In the genomic region with DNA sequence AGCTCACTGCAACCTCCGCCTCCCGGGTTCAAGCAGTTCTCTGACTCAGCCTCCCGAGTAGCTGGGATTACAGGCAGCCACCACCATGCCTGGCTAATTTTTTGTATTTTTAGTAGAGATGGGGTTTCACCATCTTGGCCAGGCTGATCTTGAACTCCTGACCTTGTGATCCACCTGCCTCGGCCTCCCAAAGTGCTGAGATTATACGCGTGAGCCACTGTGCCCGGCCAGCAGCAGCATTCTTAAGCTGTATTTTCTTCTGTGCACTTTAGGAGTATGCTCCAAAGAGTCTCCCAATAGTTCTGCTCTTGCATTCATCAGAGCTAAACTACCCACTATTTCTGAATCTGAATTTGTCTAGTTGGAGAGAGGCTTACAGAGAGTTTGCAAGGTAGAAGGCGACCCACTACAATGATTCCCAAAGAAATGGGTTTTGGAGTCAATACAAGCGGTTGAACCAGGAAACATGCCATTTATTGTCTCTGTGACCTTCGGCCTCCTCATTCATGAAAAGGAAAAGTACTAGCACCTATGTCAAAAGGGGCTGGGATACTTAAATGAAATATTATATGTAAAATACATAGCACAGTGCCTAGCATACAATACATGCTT, we compare ENCODE assay signal across 8 cellular contexts.
DNase-seq lines count a peak whose midpoint lies in the region; ATAC-seq, FAIRE-seq and TF ChIP-seq lines count a peak whose summit lies in the region.
"Not testable (repeated sequence)": the region's sequence is repeated elsewhere in the genome, so short reads cannot be mapped to it uniquely, and the experiment has no call there.

No MANE protein-coding gene starts in this region.

- BruUV-seq in Caco-2 (replicated peaks; lab: Mats Ljungman, UMichigan), result TSS peak; percentile 13

- H3K9me3 ChIP-seq in Caco-2; endodermal cell (ENCODE audit: control insufficient read depth, low read length); lower lobe of right lung; pancreas; stomach: not testable (repeated sequence)

- peak overlapping the region; percentile 34 for H3K27ac Mint-ChIP-seq in Caco-2 (ENCODE audit: unreplicated experiment)
- H3K27ac Mint-ChIP-seq in endodermal cell, result not testable (repeated sequence)

- intact Hi-C loops in Caco-2 (cut with micrococcal nuclease; ENCODE audit: unreplicated experiment), result loop anchor here (1.0 to 2.0 kb wide), 5 partner anchors 17 to 400 kb away; a partner anchor contains a TSS
- intact Hi-C loops in lower lobe of right lung (cut with DNase I); pancreas (cut with DNase I); stomach (cut with DNase I; ENCODE audit: low total_unique reads): not testable (repeated sequence)

- not testable (repeated sequence) for H3K4me3 ChIP-seq in Caco-2 (ENCODE audit: low read depth, low read length); lower lobe of right lung
- H3K4me3 ChIP-seq in endodermal cell (ENCODE audit: low read length) (peak overlapping the region; percentile 71), pancreas (peak overlapping the region in 2 of 4 donors; percentile 6 to 26), stomach (peak overlapping the region in 1 of 4 donors; percentile 3)

- H3K4me1 ChIP-seq in Caco-2 (peaks cover 66% of the 10 kb centered on the region), pancreas (peaks cover 42 to 48% (median 43%) of the 10 kb centered on the region in 3 donors), stomach (peaks cover 0 to 45% (median 9%) of the 10 kb centered on the region in 4 donors)
- not testable (repeated sequence) for H3K4me1 ChIP-seq in endodermal cell (ENCODE audit: control insufficient read depth, insufficient read depth, low read length); lower lobe of right lung

- peak; percentile 7 for ATAC-seq in HG03354 (IDR thresholded peaks at IDR 0.05; ENCODE audit: poor library complexity, severe bottlenecking, unreplicated experiment)
- peak; percentile 27 for ATAC-seq in left lobe of liver
- peak in 1 of 2 donors; percentile 3 for ATAC-seq in lower lobe of right lung
- ATAC-seq in pancreas, result peak; percentile 24 to 33 (median 28)

- CTCF ChIA-PET in Caco-2 (lab: Charles Lee), result interaction anchor here (0.8 kb wide), 1 partner anchor 132 kb away, joined by 3 read pairs; no protein-coding TSS in a partner anchor
- CTCF ChIA-PET in RWPE1 (lab: Yijun Ruan, JAX), result not testable (repeated sequence)

- peaks cover 23% of the 10 kb centered on the region for H3K36me3 Mint-ChIP-seq in Caco-2 (ENCODE audit: insufficient read depth, unreplicated experiment)
- H3K36me3 Mint-ChIP-seq in endodermal cell (ENCODE audit: low read depth), result not testable (repeated sequence)

- not testable (repeated sequence) for H3K27me3 Mint-ChIP-seq in Caco-2 (ENCODE audit: insufficient read depth, unreplicated experiment); endodermal cell (ENCODE audit: insufficient read depth)

- POLR2A ChIA-PET in Caco-2 (lab: Charles Lee); RWPE1 (lab: Yijun Ruan, JAX; ENCODE audit: low non-redundant PET): not testable (repeated sequence)

- TF ChIP-seq CTCF in Caco-2 (IDR thresholded peaks at IDR 0.05; ENCODE audit: insufficient read depth in 1 of 2, low read depth in 1 of 2, low read length in 1 of 2, severe bottlenecking in 1 of 2, unreplicated experiment in 1 of 2); RWPE1 (conservative IDR thresholded peaks at IDR 0.05; ENCODE audit: low read depth); endodermal cell (conservative IDR thresholded peaks at IDR 0.05); lower lobe of right lung (IDR thresholded peaks at IDR 0.05); pancreas (IDR thresholded peaks at IDR 0.05); stomach (IDR thresholded peaks at IDR 0.05): not testable (repeated sequence)

- 93 to 95% methylated on average over 6 to 10 of the region's 10 CpGs for whole genome bisulfite sequencing in endodermal cell (ENCODE audit: insufficient coverage in 1 of 2, insufficient read length in 1 of 2), 2 experiments
- WGBS in pancreas, 2 donors, result 33 to 39% methylated on average over 10 of the region's 10 CpGs
- WGBS in stomach, 5 donors, result 28 to 63% (median 48%) methylated on average over 10 of the region's 10 CpGs

- peak; percentile 44 to 46 for DNase-seq in Caco-2
- not testable (repeated sequence) for DNase-seq in RWPE1 (ENCODE audit: low spot score); endodermal cell; left lobe of liver (ENCODE audit: low spot score); lower lobe of right lung; pancreas; stomach

- H3K4me3 Mint-ChIP-seq in Caco-2 (ENCODE audit: unreplicated experiment), result peak overlapping the region; percentile 22
- H3K4me3 Mint-ChIP-seq in endodermal cell, result not testable (repeated sequence)

- not testable (repeated sequence) for H3K27me3 ChIP-seq in Caco-2 (replicated peaks; ENCODE audit: control insufficient read depth, insufficient read depth, low read length); endodermal cell (ENCODE audit: control insufficient read depth, insufficient read depth, low read length, poor library complexity, severe bottlenecking); lower lobe of right lung (ENCODE audit: low read depth); pancreas; stomach

- 0 out of 2 replicates have a peak overlapping the region, but pooled peaks have one; percentile 22 for H3K27ac ChIP-seq in RWPE1
- H3K27ac ChIP-seq in endodermal cell (ENCODE audit: low read depth, low read length), result not testable (repeated sequence)
- peak overlapping the region; percentile 25 for H3K27ac ChIP-seq in lower lobe of right lung
- H3K27ac ChIP-seq in pancreas, result peak overlapping the region; percentile 56 to 91 (median 76)
- H3K27ac ChIP-seq in stomach, result peak overlapping the region; percentile 59 to 82 (median 76)

- FAIRE-seq in pancreas (lab: Jason Lieb, UNC), result not testable (repeated sequence)

- not testable (repeated sequence) for TF ChIP-seq POLR2A in stomach (IDR thresholded peaks at IDR 0.05)

- H3K9ac ChIP-seq in endodermal cell (ENCODE audit: extremely low read depth, low read length, poor library complexity, severe bottlenecking), result not testable (repeated sequence)

- H3K4me1 Mint-ChIP-seq in Caco-2 (ENCODE audit: low read depth, unreplicated experiment) (peaks cover 42% of the 10 kb centered on the region), endodermal cell (peaks cover 27% of the 10 kb centered on the region)

- not testable (repeated sequence) for TF ChIP-seq EP300 in stomach (IDR thresholded peaks at IDR 0.05)

- not testable (repeated sequence) for H3K9me3 Mint-ChIP-seq in Caco-2 (ENCODE audit: unreplicated experiment); endodermal cell

- H3K36me3 ChIP-seq in Caco-2 (ENCODE audit: control insufficient read depth, insufficient read depth, low read length); endodermal cell (ENCODE audit: control insufficient read depth, insufficient read depth, low read length); lower lobe of right lung; pancreas; stomach: not testable (repeated sequence)
